ENCODE assay signal across 8 cellular contexts in the genomic region with DNA sequence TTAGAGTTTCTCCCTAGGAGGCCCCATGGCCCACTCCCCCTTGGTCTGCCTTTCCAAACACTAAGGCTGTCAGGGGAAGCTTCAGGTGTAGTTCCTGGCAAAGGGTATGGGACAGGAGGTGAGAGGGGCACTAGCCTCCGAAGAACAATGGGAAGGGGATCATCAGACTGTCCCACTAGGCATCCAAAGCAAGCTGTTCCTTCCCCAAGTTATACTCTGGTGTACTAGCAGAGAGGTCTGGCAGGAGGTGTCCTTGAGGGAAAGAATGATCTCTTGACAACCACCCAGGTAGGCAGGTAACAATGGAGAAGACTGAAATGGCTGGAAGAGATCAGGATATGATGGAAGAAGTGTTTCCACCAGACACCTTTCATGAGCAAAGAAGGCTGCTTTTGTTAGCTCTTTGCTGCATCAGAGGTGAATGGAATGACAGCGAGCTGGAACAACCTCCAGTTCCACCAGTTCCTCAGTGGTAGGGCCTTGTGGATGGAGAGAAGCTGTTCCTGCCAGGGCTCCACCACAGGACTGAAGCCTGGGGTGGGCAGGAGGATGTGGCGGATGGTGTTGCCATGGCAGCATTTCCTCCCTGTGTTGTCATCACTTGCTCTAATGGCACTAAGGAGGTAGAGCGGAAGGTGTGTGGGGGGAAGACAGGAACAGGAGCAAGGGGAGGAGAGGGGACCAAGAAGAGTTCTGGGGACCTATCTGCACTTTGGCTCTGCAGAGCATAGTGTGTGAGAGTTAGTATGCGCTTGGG. TPM values are rescaled to one million over a fixed set of nuclear protein-coding genes. Genes with fewer than 3 reads are reported as not detected.
DNase-seq lines count a peak whose midpoint lies in the region; ATAC-seq and TF ChIP-seq lines count a peak whose summit lies in the region.

No MANE protein-coding gene starts in this region.

- peaks cover 35% of the 10 kb centered on the region for H3K27me3 Mint-ChIP-seq in HFFc6 (ENCODE audit: insufficient read depth)

- H3K4me3 Mint-ChIP-seq in HFFc6, result no peak overlapping the region

- H3K27ac Mint-ChIP-seq in HFFc6, result no peak overlapping the region

- no peaks in the 10 kb centered on the region for H3K9me3 ChIP-seq in effector memory CD4-positive, alpha-beta T cell (ENCODE audit: control insufficient read depth, low read length)

- TF ChIP-seq CTCF in HFFc6 (IDR thresholded peaks at IDR 0.05), result no peak

- H3K4me1 Mint-ChIP-seq in HFFc6 (ENCODE audit: low read depth), result peaks cover 28% of the 10 kb centered on the region

- in situ Hi-C loops in ACHN (cut with HindIII; ENCODE audit: low pct_ligation_motif_present, low pct_unique_long_range_greater_than_20kb, low sequenced_read_pairs), result no loop called here

- peak overlapping the region; percentile 82 for H3K4me3 ChIP-seq in effector memory CD4-positive, alpha-beta T cell (ENCODE audit: insufficient read depth, low read depth, low read length, poor library complexity, severe bottlenecking)

- H3K36me3 Mint-ChIP-seq in HFFc6 (ENCODE audit: low read depth), result peaks cover 4% of the 10 kb centered on the region; the same call in 1 of the 2 replicates

- H3K27ac ChIP-seq in effector memory CD4-positive, alpha-beta T cell (ENCODE audit: insufficient read depth, low read length, poor library complexity, severe bottlenecking), result peak overlapping the region; percentile 94

- H3K4me1 ChIP-seq in effector memory CD4-positive, alpha-beta T cell (ENCODE audit: control insufficient read depth, insufficient read depth, low read length, poor library complexity, severe bottlenecking), result peaks cover 52% of the 10 kb centered on the region

- H3K27me3 ChIP-seq in effector memory CD4-positive, alpha-beta T cell (replicated peaks; ENCODE audit: control insufficient read depth, insufficient read depth, low read length, poor library complexity, severe bottlenecking), result no peaks in the 10 kb centered on the region

- H3K36me3 ChIP-seq in effector memory CD4-positive, alpha-beta T cell (ENCODE audit: control insufficient read depth, insufficient read depth, low read length), result peaks cover 32% of the 10 kb centered on the region

- peak; percentile 51 for ATAC-seq in HG03196 (IDR thresholded peaks at IDR 0.05; ENCODE audit: unreplicated experiment)
- ATAC-seq in activated CD4-positive, CD25-positive, alpha-beta regulatory T cell treated with anti-CD3 and anti-CD28 coated beads, Interleukin-2, amount 50 U/mL, for 24 hours, result peak; percentile 61 to 64

- DNase-seq in NCI-H146 (lab: John Stamatoyannopoulos, UW), result peak; percentile 40
- no peak for DNase-seq in NCI-H146 treated with DMSO at 0.1 percent for 48 hours (lab: John Stamatoyannopoulos, UW; ENCODE audit: unreplicated experiment)
- peak; percentile 74 to 79 (median 78) for DNase-seq in effector memory CD4-positive, alpha-beta T cell
- DNase-seq in stimulated activated CD8-positive, alpha-beta memory T cell treated with anti-CD3 and anti-CD28 coated beads, Interleukin-4, amount 100 ng/mL, for 4 hours (ENCODE audit: low read depth in 2 of 2, low spot score in 1 of 2), result peak; percentile 42 to 63
- no peak for DNase-seq in ACHN
- no peak for DNase-seq in HFFc6

- H3K9me3 Mint-ChIP-seq in HFFc6, result peaks cover 3% of the 10 kb centered on the region; the same call in 1 of the 2 replicates

RNA-seq across cellular contexts. Expression of a gene that starts 2.3 kb away (rescaled TPM):
- total RNA-seq in HFFc6 (2021; fragmentation: NEBNext Ultra II Directional; extraction: Animal tissue kit (Norgen Biotek cat#: 25700)), result under 1 TPM; 0.14 to 0.18 (median 0.14) TPM

RNA-seq across cellular contexts. Expression of a gene that starts 4.0 kb away (rescaled TPM):
- total RNA-seq in HFFc6 (2021; fragmentation: NEBNext Ultra II Directional; extraction: Animal tissue kit (Norgen Biotek cat#: 25700)), result 10 to 100 TPM; 20.3 to 32.3 (median 24.3) TPM

RNA-seq across cellular contexts. Expression of a gene that starts 11.3 kb away (rescaled TPM):
- 100 to 1,000 TPM; 112 to 140 (median 116) TPM for total RNA-seq in HFFc6 (2021; fragmentation: NEBNext Ultra II Directional; extraction: Animal tissue kit (Norgen Biotek cat#: 25700))

RNA-seq across cellular contexts. Expression of a gene that starts 14.1 kb away (rescaled TPM):
- 1 to 10 TPM in 4 of 6 experiments, under 1 TPM in 2; 0.94 to 3.2 (median 1.2) TPM for total RNA-seq in HFFc6 (2021; fragmentation: NEBNext Ultra II Directional; extraction: Animal tissue kit (Norgen Biotek cat#: 25700))

RNA-seq across cellular contexts. Expression of a gene that starts 26.0 kb away (rescaled TPM):
- total RNA-seq in HFFc6 (2021; fragmentation: NEBNext Ultra II Directional; extraction: Animal tissue kit (Norgen Biotek cat#: 25700)), result 1 to 10 TPM in 3 of 6 experiments, under 1 TPM in 3; 0.57 to 1.8 (median 0.96) TPM

Comparison
In these comparisons a context has a peak if more than half of its experiments do, and no peak if none do; other contexts are left out.
1. DNase-seq: peak in NCI-H146 (single experiment), effector memory CD4-positive, alpha-beta T cell (3 of 3) and stimulated activated CD8-positive, alpha-beta memory T cell treated with anti-CD3 and anti-CD28 coated beads, Interleukin-4, amount 100 ng/mL, for 4 hours (2 of 2); none in NCI-H146 treated with DMSO at 0.1 percent for 48 hours (single experiment), ACHN (single experiment) and HFFc6 (single experiment).